4 cellular contexts compared by ENCODE assay signal in the genomic region with DNA sequence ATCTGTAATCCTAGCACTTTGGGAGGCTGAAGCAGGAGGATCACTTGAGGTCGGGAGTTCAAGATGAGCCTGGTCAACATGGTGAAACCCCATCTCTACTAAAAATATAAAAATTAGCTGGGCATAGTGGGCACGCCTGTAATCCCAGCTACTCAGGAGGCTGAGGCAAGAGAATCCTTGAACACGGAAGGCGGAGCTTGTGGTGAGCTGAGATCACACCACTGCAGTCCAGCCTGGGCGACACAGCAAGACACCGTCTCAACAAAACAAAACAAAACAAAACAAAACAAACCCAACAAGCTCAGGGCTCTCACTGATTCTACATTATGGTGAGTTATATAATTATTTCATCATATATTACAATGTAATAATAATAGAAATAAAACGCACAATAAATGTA. TPM values are rescaled to one million over a fixed set of nuclear protein-coding genes. Genes with fewer than 3 reads are reported as not detected.
"Had no signal": no experiment of that assay in that cellular context is flagged by ENCODE, and none has a peak within 500 bp of the region (broad histone marks: within the 10 kb centered on the region; RNA-seq: fewer than 3 reads in every experiment).

No MANE protein-coding gene starts in this region.

RNA-seq across cellular contexts. Expression of a gene that starts 4.2 kb away (rescaled TPM):
- total RNA-seq: endothelial cell of umbilical vein, epithelial cell of proximal tubule had no signal

RNA-seq across cellular contexts. Expression of a gene that starts 25.6 kb away (rescaled TPM):
- total RNA-seq: endodermal cell, endothelial cell of umbilical vein, frontal cortex had no signal
